8 cellular contexts compared by ENCODE assay signal in genomic region chr7:44847509-44847919, GRCh38.
DNase-seq lines count a peak whose midpoint lies in the region; ATAC-seq and TF ChIP-seq lines count a peak whose summit lies in the region.

No MANE protein-coding gene starts in this region.

- H3K4me3 ChIP-seq in DOHH2 (ENCODE audit: low read length), result peak overlapping the region; percentile 76
- peak overlapping the region; percentile 97 for H3K4me3 ChIP-seq in neuron (ENCODE audit: low read length)

- H3K4me1 ChIP-seq in DOHH2 (ENCODE audit: control insufficient read depth, low read length), result peaks cover 37% of the 10 kb centered on the region
- peaks cover 17% of the 10 kb centered on the region for H3K4me1 ChIP-seq in neuron (ENCODE audit: insufficient read depth, low read length)

- peaks cover 33% of the 10 kb centered on the region for H4K20me1 ChIP-seq in DOHH2 (ENCODE audit: control insufficient read depth, insufficient read depth, low read depth, low read length)

- peak; percentile 58 for ATAC-seq in GM21786 (IDR thresholded peaks at IDR 0.05; ENCODE audit: unreplicated experiment)

- peak overlapping the region; percentile 23 for H2AFZ ChIP-seq in neuron (ENCODE audit: low read depth, low read length)

- H3K4me2 ChIP-seq in DOHH2 (ENCODE audit: low read length), result peak overlapping the region; percentile 89

- H3K36me3 ChIP-seq in DOHH2 (ENCODE audit: control insufficient read depth, low read length) (peaks cover 56% of the 10 kb centered on the region), neuron (ENCODE audit: insufficient read depth, low read length) (peaks cover 4% of the 10 kb centered on the region)

- in situ Hi-C loops in KBM-7 (cut with MboI; ENCODE audit: low pct_unique_long_range_greater_than_20kb, low sequenced_read_pairs), result no loop called here

- no peaks in the 10 kb centered on the region for H3K9me2 ChIP-seq in DOHH2 (replicated peaks; ENCODE audit: control insufficient read depth, low read length)

- H3K27me3 ChIP-seq in DOHH2 (ENCODE audit: control insufficient read depth, low read length) (no peaks in the 10 kb centered on the region), neuron (ENCODE audit: insufficient read depth, low read length) (no peaks in the 10 kb centered on the region)

- H3K9me3 ChIP-seq in DOHH2 (ENCODE audit: control insufficient read depth, insufficient read depth, low read length) (no peaks in the 10 kb centered on the region), neuron (ENCODE audit: low read length) (no peaks in the 10 kb centered on the region)

- H3K79me2 ChIP-seq in DOHH2 (ENCODE audit: control insufficient read depth, low read length), result peaks cover 67% of the 10 kb centered on the region

- H3K27ac ChIP-seq in DOHH2 (ENCODE audit: low read depth, low read length), result peak overlapping the region; percentile 85

- TF ChIP-seq CTCF in DOHH2 (IDR thresholded peaks at IDR 0.05; ENCODE audit: low read depth, low read length, poor library complexity, severe bottlenecking), result peak; percentile 97

- peak; percentile 96 for DNase-seq in KBM-7
- DNase-seq in SHP77 (lab: John Stamatoyannopoulos, UW), result peak; percentile 76 to 90
- DNase-seq in activated gamma-delta T cell treated with anti-CD3 and anti-CD28 coated beads, Interleukin-2, amount 50 U/mL, for 16 hours (ENCODE audit: low read depth), result peak; percentile 71
- DNase-seq in foreskin melanocyte, result peak; percentile 73
- DNase-seq in stromal cell of bone marrow (ENCODE audit: low read depth), result peak; percentile 73

- H3F3A ChIP-seq in DOHH2 (ENCODE audit: control insufficient read depth, insufficient read depth), result peaks cover 23% of the 10 kb centered on the region

Comparison
In these comparisons a context has a peak if more than half of its experiments do, and no peak if none do; other contexts are left out.
1. Peak in every context shown above with its lines: DNase-seq, ATAC-seq, H3K4me3 ChIP-seq and H3K27ac ChIP-seq.